17 cellular contexts compared by ENCODE assay signal in the genomic region with DNA sequence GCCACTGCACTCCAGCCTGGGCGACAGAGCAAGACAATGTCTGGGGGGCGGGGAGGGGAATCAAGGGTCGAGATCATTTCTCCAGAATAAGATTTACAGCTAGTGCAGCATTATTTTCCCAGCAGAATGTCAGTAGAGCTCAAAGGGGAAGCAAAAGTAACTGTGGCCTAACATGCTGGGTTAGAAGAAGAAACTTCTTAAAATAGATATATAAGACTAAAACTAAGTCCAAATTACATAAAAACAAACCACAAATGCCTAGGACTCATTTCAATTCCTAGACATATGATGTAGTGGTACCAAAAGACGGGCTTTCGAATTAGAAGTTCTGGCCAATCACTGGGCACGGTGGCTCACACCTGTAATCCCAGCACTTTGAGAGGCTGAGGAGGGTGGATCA.
"Had no signal": no experiment of that assay in that cellular context is flagged by ENCODE, and none has a peak within 500 bp of the region (broad histone marks: within the 10 kb centered on the region; RNA-seq: fewer than 3 reads in every experiment).

No MANE protein-coding gene starts in this region.

- H3K36me3 ChIP-seq: adrenal gland had no signal

- ATAC-seq: activated T-cell treated with anti-CD3 and anti-CD28 coated beads, Interleukin-2, amount 50 U/mL, for 4 hours; effector memory CD8-positive, alpha-beta T cell; foreskin keratinocyte; left ventricle myocardium superior; natural killer cell; stimulated activated naive CD8-positive, alpha-beta T cell treated with anti-CD3 and anti-CD28 coated beads, Interleukin-15, amount 100 ng/mL, for 72 hours had no signal

- H3K4me3 ChIP-seq: adrenal gland, skin epidermis had no signal

- H3K27ac Mint-ChIP-seq: activated naive CD4-positive, alpha-beta T cell treated with anti-CD3 and anti-CD28 coated beads, Interleukin-2, amount 50 U/mL, for 24 hours; effector memory CD8-positive, alpha-beta T cell; natural killer cell; type B pancreatic cell had no signal

- H3K4me3 Mint-ChIP-seq: activated naive CD4-positive, alpha-beta T cell treated with anti-CD3 and anti-CD28 coated beads, Interleukin-2, amount 50 U/mL, for 24 hours; activated T-cell treated with anti-CD3 and anti-CD28 coated beads, Interleukin-2, amount 50 U/mL, for 4 hours; effector memory CD8-positive, alpha-beta T cell; natural killer cell; stimulated activated naive CD8-positive, alpha-beta T cell treated with anti-CD3 and anti-CD28 coated beads, Interleukin-15, amount 100 ng/mL, for 72 hours; type B pancreatic cell had no signal

- H3K4me1 Mint-ChIP-seq: natural killer cell; stimulated activated naive CD8-positive, alpha-beta T cell treated with anti-CD3 and anti-CD28 coated beads, Interleukin-15, amount 100 ng/mL, for 72 hours had no signal

- H3K27me3 Mint-ChIP-seq: type B pancreatic cell had no signal

- H3K9me3 Mint-ChIP-seq: activated naive CD4-positive, alpha-beta T cell treated with anti-CD3 and anti-CD28 coated beads, Interleukin-2, amount 50 U/mL, for 24 hours; activated T-cell treated with anti-CD3 and anti-CD28 coated beads, Interleukin-2, amount 50 U/mL, for 4 hours; effector memory CD8-positive, alpha-beta T cell; natural killer cell; stimulated activated naive CD8-positive, alpha-beta T cell treated with anti-CD3 and anti-CD28 coated beads, Interleukin-15, amount 100 ng/mL, for 72 hours; type B pancreatic cell had no signal

- H3K4me1 ChIP-seq: adrenal gland had no signal

- DNase-seq: activated CD4-positive, alpha-beta T cell treated with anti-CD3 and anti-CD28 coated beads for 1 hour; activated CD4-positive, alpha-beta T cell treated with anti-CD3 and anti-CD28 coated beads, Interleukin-2, amount 50 U/mL, for 4 hours; activated effector memory CD4-positive, alpha-beta T cell treated with Interleukin-2 at 50 U/mL for 16 hours; activated T-cell treated with anti-CD3 and anti-CD28 coated beads, Interleukin-2, amount 50 U/mL, for 4 hours; adrenal gland; dermis blood vessel endothelial cell; effector memory CD8-positive, alpha-beta T cell; foreskin keratinocyte; glutamatergic neuron; hypothalamus; left ventricle myocardium superior; natural killer cell; stimulated activated naive CD8-positive, alpha-beta T cell treated with anti-CD3 and anti-CD28 coated beads, Interleukin-15, amount 100 ng/mL, for 72 hours had no signal

- H3K27me3 ChIP-seq: adrenal gland had no signal

- H3K36me3 Mint-ChIP-seq: activated naive CD4-positive, alpha-beta T cell treated with anti-CD3 and anti-CD28 coated beads, Interleukin-2, amount 50 U/mL, for 24 hours; natural killer cell; type B pancreatic cell had no signal

- H3K27ac ChIP-seq: adrenal gland, foreskin keratinocyte, skin epidermis, VCaP had no signal

- H3K9me3 ChIP-seq: adrenal gland had no signal
